Comparison of ENCODE assay signal across 3 cellular contexts in the genomic region with DNA sequence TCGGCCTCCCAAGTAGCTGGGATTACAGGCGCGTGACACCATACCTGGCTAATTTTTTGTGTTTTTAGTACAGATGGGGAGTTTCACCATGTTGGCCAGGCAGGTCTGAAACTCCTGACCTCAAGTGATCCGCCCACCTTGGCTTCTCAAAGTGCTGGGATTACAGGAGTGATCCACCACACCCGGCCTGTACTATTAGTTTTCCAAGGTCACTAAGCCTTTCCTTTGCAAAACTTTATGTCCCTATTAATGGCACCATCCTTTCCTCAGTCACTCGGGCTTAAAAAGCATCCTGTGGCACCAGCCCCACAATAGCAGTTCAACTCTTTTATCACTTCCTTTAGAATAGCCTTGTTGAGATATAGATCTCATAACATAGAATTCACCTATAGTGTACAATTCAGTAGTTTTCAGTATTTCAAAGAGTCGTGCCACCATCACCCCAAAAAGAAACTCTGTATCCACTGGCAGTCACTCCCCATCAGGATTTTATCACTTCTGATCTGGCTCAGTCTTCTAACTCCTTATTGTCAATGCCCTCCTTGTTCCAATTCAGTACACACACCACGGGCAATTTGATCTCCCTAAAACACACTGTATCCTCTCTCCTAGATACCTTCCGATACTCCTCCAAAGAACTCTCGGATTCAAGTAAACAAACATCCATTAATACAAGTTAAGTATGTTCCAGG.
A peak's percentile ranks its signal among the peaks of the same experiment; 100 is the strongest.
TF ChIP-seq lines count a peak whose summit lies in the region.

No MANE protein-coding gene starts in this region.

TF ChIP-seq in A549, 52 proteins besides CTCF, POLR2A, EP300 and RAD21 (continues in another document):
- TF ChIP-seq, protein P1, sequence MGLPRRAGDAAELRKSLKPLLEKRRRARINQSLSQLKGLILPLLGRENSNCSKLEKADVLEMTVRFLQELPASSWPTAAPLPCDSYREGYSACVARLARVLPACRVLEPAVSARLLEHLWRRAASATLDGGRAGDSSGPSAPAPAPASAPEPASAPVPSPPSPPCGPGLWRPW (IDR thresholded peaks at IDR 0.05) = no peak
- TF ChIP-seq KDM1A (IDR thresholded peaks at IDR 0.05; ENCODE audit: low read depth) (no peak), NR3C1 (IDR thresholded peaks at IDR 0.05) (no peak), GATA3 (IDR thresholded peaks at IDR 0.05; ENCODE audit: borderline replicate concordance) (no peak), TP53 (CRISPR knock-in tag; IDR thresholded peaks at IDR 0.05) (no peak), CBX2 (IDR thresholded peaks at IDR 0.05; ENCODE audit: borderline replicate concordance, low read depth) (no peak), CHD2 (IDR thresholded peaks at IDR 0.05; ENCODE audit: low read length, partially characterized antibody) (no peak), RNF2 (IDR thresholded peaks at IDR 0.05; ENCODE audit: borderline replicate concordance, low read depth) (no peak), POLR2AphosphoS2 (conservative IDR thresholded peaks at IDR 0.05; ENCODE audit: low read length) (no peak), KDM5A (IDR thresholded peaks at IDR 0.05) (no peak), HEYL (CRISPR knock-in tag; IDR thresholded peaks at IDR 0.05) (no peak), FOXS1 (CRISPR knock-in tag; IDR thresholded peaks at IDR 0.05) (no peak), RFX5 (IDR thresholded peaks at IDR 0.05) (no peak), EHF (CRISPR knock-in tag; IDR thresholded peaks at IDR 0.05) (no peak)
- TF ChIP-seq, protein P2, sequence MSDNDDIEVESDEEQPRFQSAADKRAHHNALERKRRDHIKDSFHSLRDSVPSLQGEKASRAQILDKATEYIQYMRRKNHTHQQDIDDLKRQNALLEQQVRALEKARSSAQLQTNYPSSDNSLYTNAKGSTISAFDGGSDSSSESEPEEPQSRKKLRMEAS (IDR thresholded peaks at IDR 0.05) = no peak
- TF ChIP-seq, protein P3, sequence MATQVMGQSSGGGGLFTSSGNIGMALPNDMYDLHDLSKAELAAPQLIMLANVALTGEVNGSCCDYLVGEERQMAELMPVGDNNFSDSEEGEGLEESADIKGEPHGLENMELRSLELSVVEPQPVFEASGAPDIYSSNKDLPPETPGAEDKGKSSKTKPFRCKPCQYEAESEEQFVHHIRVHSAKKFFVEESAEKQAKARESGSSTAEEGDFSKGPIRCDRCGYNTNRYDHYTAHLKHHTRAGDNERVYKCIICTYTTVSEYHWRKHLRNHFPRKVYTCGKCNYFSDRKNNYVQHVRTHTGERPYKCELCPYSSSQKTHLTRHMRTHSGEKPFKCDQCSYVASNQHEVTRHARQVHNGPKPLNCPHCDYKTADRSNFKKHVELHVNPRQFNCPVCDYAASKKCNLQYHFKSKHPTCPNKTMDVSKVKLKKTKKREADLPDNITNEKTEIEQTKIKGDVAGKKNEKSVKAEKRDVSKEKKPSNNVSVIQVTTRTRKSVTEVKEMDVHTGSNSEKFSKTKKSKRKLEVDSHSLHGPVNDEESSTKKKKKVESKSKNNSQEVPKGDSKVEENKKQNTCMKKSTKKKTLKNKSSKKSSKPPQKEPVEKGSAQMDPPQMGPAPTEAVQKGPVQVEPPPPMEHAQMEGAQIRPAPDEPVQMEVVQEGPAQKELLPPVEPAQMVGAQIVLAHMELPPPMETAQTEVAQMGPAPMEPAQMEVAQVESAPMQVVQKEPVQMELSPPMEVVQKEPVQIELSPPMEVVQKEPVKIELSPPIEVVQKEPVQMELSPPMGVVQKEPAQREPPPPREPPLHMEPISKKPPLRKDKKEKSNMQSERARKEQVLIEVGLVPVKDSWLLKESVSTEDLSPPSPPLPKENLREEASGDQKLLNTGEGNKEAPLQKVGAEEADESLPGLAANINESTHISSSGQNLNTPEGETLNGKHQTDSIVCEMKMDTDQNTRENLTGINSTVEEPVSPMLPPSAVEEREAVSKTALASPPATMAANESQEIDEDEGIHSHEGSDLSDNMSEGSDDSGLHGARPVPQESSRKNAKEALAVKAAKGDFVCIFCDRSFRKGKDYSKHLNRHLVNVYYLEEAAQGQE (IDR thresholded peaks at IDR 0.05) = no peak
- TF ChIP-seq, protein P4, sequence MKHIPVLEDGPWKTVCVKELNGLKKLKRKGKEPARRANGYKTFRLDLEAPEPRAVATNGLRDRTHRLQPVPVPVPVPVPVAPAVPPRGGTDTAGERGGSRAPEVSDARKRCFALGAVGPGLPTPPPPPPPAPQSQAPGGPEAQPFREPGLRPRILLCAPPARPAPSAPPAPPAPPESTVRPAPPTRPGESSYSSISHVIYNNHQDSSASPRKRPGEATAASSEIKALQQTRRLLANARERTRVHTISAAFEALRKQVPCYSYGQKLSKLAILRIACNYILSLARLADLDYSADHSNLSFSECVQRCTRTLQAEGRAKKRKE (CRISPR knock-in tag; IDR thresholded peaks at IDR 0.05; ENCODE audit: low read depth) = no peak

TF ChIP-seq in HEK293, 187 proteins besides CTCF, POLR2A, EP300 and RAD21:
- TF ChIP-seq, protein P5, sequence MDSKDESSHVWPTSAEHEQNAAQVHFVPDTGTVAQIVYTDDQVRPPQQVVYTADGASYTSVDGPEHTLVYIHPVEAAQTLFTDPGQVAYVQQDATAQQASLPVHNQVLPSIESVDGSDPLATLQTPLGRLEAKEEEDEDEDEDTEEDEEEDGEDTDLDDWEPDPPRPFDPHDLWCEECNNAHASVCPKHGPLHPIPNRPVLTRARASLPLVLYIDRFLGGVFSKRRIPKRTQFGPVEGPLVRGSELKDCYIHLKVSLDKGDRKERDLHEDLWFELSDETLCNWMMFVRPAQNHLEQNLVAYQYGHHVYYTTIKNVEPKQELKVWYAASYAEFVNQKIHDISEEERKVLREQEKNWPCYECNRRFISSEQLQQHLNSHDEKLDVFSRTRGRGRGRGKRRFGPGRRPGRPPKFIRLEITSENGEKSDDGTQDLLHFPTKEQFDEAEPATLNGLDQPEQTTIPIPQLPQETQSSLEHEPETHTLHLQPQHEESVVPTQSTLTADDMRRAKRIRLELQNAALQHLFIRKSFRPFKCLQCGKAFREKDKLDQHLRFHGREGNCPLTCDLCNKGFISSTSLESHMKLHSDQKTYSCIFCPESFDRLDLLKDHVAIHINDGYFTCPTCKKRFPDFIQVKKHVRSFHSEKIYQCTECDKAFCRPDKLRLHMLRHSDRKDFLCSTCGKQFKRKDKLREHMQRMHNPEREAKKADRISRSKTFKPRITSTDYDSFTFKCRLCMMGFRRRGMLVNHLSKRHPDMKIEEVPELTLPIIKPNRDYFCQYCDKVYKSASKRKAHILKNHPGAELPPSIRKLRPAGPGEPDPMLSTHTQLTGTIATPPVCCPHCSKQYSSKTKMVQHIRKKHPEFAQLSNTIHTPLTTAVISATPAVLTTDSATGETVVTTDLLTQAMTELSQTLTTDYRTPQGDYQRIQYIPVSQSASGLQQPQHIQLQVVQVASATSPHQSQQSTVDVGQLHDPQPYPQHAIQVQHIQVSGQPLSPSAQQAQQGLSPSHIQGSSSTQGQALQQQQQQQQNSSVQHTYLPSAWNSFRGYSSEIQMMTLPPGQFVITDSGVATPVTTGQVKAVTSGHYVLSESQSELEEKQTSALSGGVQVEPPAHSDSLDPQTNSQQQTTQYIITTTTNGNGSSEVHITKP (tag by site-specific recombination; IDR thresholded peaks at IDR 0.05) = peak; percentile 56; the same call in 1 of the 2 replicates
- no peak for TF ChIP-seq SALL2 (tag by site-specific recombination; IDR thresholded peaks at IDR 0.05; ENCODE audit: borderline replicate concordance)
- no peak for TF ChIP-seq HOXD13 (CRISPR knock-in tag; IDR thresholded peaks at IDR 0.05; ENCODE audit: borderline replicate concordance)
- TF ChIP-seq, protein P6, sequence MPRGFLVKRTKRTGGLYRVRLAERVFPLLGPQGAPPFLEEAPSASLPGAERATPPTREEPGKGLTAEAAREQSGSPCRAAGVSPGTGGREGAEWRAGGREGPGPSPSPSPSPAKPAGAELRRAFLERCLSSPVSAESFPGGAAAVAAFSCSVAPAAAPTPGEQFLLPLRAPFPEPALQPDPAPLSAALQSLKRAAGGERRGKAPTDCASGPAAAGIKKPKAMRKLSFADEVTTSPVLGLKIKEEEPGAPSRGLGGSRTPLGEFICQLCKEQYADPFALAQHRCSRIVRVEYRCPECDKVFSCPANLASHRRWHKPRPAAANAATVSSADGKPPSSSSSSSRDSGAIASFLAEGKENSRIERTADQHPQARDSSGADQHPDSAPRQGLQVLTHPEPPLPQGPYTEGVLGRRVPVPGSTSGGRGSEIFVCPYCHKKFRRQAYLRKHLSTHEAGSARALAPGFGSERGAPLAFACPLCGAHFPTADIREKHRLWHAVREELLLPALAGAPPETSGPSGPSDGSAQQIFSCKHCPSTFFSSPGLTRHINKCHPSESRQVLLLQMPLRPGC (tag by site-specific recombination; IDR thresholded peaks at IDR 0.05) = no peak
- TF ChIP-seq, protein P7, sequence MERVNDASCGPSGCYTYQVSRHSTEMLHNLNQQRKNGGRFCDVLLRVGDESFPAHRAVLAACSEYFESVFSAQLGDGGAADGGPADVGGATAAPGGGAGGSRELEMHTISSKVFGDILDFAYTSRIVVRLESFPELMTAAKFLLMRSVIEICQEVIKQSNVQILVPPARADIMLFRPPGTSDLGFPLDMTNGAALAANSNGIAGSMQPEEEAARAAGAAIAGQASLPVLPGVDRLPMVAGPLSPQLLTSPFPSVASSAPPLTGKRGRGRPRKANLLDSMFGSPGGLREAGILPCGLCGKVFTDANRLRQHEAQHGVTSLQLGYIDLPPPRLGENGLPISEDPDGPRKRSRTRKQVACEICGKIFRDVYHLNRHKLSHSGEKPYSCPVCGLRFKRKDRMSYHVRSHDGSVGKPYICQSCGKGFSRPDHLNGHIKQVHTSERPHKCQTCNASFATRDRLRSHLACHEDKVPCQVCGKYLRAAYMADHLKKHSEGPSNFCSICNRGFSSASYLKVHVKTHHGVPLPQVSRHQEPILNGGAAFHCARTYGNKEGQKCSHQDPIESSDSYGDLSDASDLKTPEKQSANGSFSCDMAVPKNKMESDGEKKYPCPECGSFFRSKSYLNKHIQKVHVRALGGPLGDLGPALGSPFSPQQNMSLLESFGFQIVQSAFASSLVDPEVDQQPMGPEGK (tag by site-specific recombination; IDR thresholded peaks at IDR 0.05) = no peak
- TF ChIP-seq KLF9 (tag by site-specific recombination; IDR thresholded peaks at IDR 0.05; ENCODE audit: low read depth) = 0 out of 2 replicates have a peak, but pooled peaks have one; percentile 10
TF ChIP-seq in HEK293: peak in this region for 2.

TF ChIP-seq in GM12878, 131 proteins besides CTCF, POLR2A, EP300 and RAD21:
- TF ChIP-seq IKZF2 (IDR thresholded peaks at IDR 0.05) (no peak), NR2F1 (conservative IDR thresholded peaks at IDR 0.05) (no peak), HCFC1 (IDR thresholded peaks at IDR 0.05; ENCODE audit: low read length) (no peak), ZNF274 (IDR thresholded peaks at IDR 0.05; ENCODE audit: insufficient read depth, insufficient read length) (no peak)
- TF ChIP-seq, protein P8, sequence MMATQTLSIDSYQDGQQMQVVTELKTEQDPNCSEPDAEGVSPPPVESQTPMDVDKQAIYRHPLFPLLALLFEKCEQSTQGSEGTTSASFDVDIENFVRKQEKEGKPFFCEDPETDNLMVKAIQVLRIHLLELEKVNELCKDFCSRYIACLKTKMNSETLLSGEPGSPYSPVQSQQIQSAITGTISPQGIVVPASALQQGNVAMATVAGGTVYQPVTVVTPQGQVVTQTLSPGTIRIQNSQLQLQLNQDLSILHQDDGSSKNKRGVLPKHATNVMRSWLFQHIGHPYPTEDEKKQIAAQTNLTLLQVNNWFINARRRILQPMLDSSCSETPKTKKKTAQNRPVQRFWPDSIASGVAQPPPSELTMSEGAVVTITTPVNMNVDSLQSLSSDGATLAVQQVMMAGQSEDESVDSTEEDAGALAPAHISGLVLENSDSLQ (IDR thresholded peaks at IDR 0.05) = no peak
